ENCODE assay signal across 25 cellular contexts in genomic region chr11:102709211-102709980, GRCh38. TPM values are rescaled to one million over a fixed set of nuclear protein-coding genes. Genes with fewer than 3 reads are reported as not detected.
DNase-seq lines count a peak whose midpoint lies in the region; ATAC-seq and TF ChIP-seq lines count a peak whose summit lies in the region.
"Had no signal": no experiment of that assay in that cellular context is flagged by ENCODE, and none has a peak within 500 bp of the region (broad histone marks: within the 10 kb centered on the region; RNA-seq: fewer than 3 reads in every experiment).

No MANE protein-coding gene starts in this region.

- ATAC-seq in upper lobe of right lung (peak; percentile 49), HG03432 (IDR thresholded peaks at IDR 0.05; ENCODE audit: unreplicated experiment) (no peak), HG03520 (IDR thresholded peaks at IDR 0.05; ENCODE audit: unreplicated experiment) (no peak), HG03378 (IDR thresholded peaks at IDR 0.05; ENCODE audit: unreplicated experiment) (no peak)
- ATAC-seq: activated naive CD4-positive, alpha-beta T cell treated with anti-CD3 and anti-CD28 coated beads, Interleukin-2, amount 50 U/mL, for 72 hours; left lung; pancreas; sciatic nerve; T-cell had no signal

- H3K27me3 ChIP-seq in upper lobe of right lung: no peaks in the 10 kb centered on the region
- H3K27me3 ChIP-seq: left lung, pancreas, stomach, transverse colon had no signal

- intact Hi-C loops in upper lobe of right lung (cut with DNase I): no loop called here

- DNase-seq in SIG-M5 treated with dmso at 0.1 percent for 504 hours (lab: John Stamatoyannopoulos, UW; ENCODE audit: unreplicated experiment) (peak; percentile 66), SIG-M5 (lab: John Stamatoyannopoulos, UW) (no peak), SKM-1 treated with dmso at 0.1 percent for 144 hours (lab: John Stamatoyannopoulos, UW; ENCODE audit: unreplicated experiment) (peak; percentile 82), fibroblast of the aortic adventitia (ENCODE audit: low read depth) (peak; percentile 49), upper lobe of right lung (no peak)
- DNase-seq: activated CD4-positive, alpha-beta T cell treated with anti-CD3 and anti-CD28 coated beads for 48 hours; C1 segment of cervical spinal cord; effector CD8-positive, alpha-beta T cell; left lung; midbrain; NCI-H1436 treated with DMSO at 0.1 percent for 48 hours; NCI-H510A treated with DMSO at 0.1 percent for 48 hours; pancreas; stimulated activated CD4-positive, alpha-beta T cell treated with anti-CD3 and anti-CD28 coated beads, Interleukin-15, amount 100 ng/mL, for 24 hours; stomach; T-cell; transverse colon had no signal

- no peaks in the 10 kb centered on the region for H3K36me3 ChIP-seq in upper lobe of right lung
- H3K36me3 ChIP-seq: left lung, pancreas, stomach, transverse colon had no signal

- H3K4me3 ChIP-seq in fibroblast of the aortic adventitia (ENCODE audit: low read depth, low read length) (no peak overlapping the region), upper lobe of right lung (no peak overlapping the region)
- H3K4me3 ChIP-seq: left lung, pancreas, stomach, transverse colon had no signal

- TF ChIP-seq CTCF in fibroblast of the aortic adventitia (IDR thresholded peaks at IDR 0.05; ENCODE audit: insufficient read depth, low read length) (no peak), upper lobe of right lung (IDR thresholded peaks at IDR 0.05) (no peak)

- no peaks in the 10 kb centered on the region for H3K4me1 ChIP-seq in upper lobe of right lung
- H3K4me1 ChIP-seq: pancreas, transverse colon had no signal

- no peaks in the 10 kb centered on the region for H3K9me3 ChIP-seq in upper lobe of right lung
- H3K9me3 ChIP-seq: left lung, pancreas, stomach, transverse colon had no signal

- H3K27ac ChIP-seq in upper lobe of right lung: no peak overlapping the region
- H3K27ac ChIP-seq: pancreas, stomach, transverse colon had no signal

RNA-seq across cellular contexts. Expression of gene MMP27, which starts 3.8 kb away (rescaled TPM):
- 0.18 TPM in 1 of 2 replicates, not detected in the other for total RNA-seq in fibroblast of the aortic adventitia (ENCODE audit: low replicate concordance)
- total RNA-seq in upper lobe of right lung: not detected
- total RNA-seq: A172; activated naive CD4-positive, alpha-beta T cell treated with anti-CD3 and anti-CD28 coated beads, Interleukin-2, amount 50 U/mL, for 72 hours; activated T-helper 1 cell treated with anti-CD3 and anti-CD28 coated beads, Interleukin-12 subunit alpha, Interleukin-12 subunit beta, Interleukin-2, Interleukin-4 antibody, amounts not matched to agents 30 ng/mL and 10 ng/mL and 1 ng/mL, durations not matched to agents 14 hours and 24 hours and 36 hours; cerebellum; left lung; sciatic nerve; stomach; T-cell had no signal

RNA-seq across cellular contexts. Expression of gene MMP8, which starts 15.4 kb away (rescaled TPM):
- total RNA-seq in fibroblast of the aortic adventitia (ENCODE audit: low replicate concordance) (0.41 TPM in 1 of 2 replicates, not detected in the other), upper lobe of right lung (not detected)
- total RNA-seq: A172; activated naive CD4-positive, alpha-beta T cell treated with anti-CD3 and anti-CD28 coated beads, Interleukin-2, amount 50 U/mL, for 72 hours; activated T-helper 1 cell treated with anti-CD3 and anti-CD28 coated beads, Interleukin-12 subunit alpha, Interleukin-12 subunit beta, Interleukin-2, Interleukin-4 antibody, amounts not matched to agents 30 ng/mL and 10 ng/mL and 1 ng/mL, durations not matched to agents 14 hours and 24 hours and 36 hours; T-cell; transverse colon had no signal

Comparison
In these comparisons a context has a peak if more than half of its experiments do, and no peak if none do; other contexts are left out.
1. DNase-seq: peak in SIG-M5 treated with dmso at 0.1 percent for 504 hours (single experiment), SKM-1 treated with dmso at 0.1 percent for 144 hours (single experiment) and fibroblast of the aortic adventitia (single experiment); none in SIG-M5 (single experiment) and upper lobe of right lung (single experiment).